In the genomic region with DNA sequence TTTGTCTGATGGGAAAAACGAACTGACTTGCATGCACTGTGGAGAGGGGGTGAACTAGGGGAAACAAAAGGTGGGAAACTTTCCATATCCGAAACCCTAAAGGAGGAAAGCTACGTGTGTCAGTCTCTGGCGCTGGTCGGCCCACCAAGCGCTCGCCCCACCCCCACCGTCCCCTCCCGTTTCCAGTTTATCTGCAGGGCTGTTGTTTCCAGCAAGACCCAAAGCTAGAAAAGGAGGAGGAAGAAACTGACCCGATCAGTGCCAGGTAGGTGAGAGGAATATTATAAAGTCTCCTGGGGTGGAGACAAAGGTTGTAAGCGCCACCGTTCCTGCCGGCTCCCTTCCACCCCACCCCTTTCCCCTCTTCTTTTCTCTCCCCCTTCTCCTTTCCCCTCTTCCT, we compare ENCODE assay signal across 8 cellular contexts. TPM values are rescaled to one million over a fixed set of nuclear protein-coding genes. Genes with fewer than 3 reads are reported as not detected.
DNase-seq lines count a peak whose midpoint lies in the region; ATAC-seq and TF ChIP-seq lines count a peak whose summit lies in the region.

No MANE protein-coding gene starts in this region.

- CTCF ChIA-PET in activated naive CD4-positive, alpha-beta T cell treated with anti-CD3 and anti-CD28 coated beads for 36 hours (lab: Charles Lee): no interaction called here

- POLR2A ChIA-PET in activated naive CD8-positive, alpha-beta T cell treated with anti-CD3 and anti-CD28 coated beads, Interleukin-2, amount 10 ng/mL, durations not matched to agents 7 days and 5 days (lab: Charles Lee): no interaction called here

- no peak for TF ChIP-seq CTCF in hepatocyte (IDR thresholded peaks at IDR 0.05; ENCODE audit: poor library complexity)

- peak overlapping the region; percentile 54 for H3K4me3 ChIP-seq in hepatocyte
- H3K4me3 ChIP-seq in skeletal muscle cell (ENCODE audit: low read depth, low read length): peak overlapping the region; percentile 78

- no peak overlapping the region for H3K27ac Mint-ChIP-seq in activated naive CD4-positive, alpha-beta T cell treated with anti-CD3 and anti-CD28 coated beads for 36 hours
- peak overlapping the region; percentile 73 for H3K27ac Mint-ChIP-seq in activated naive CD8-positive, alpha-beta T cell treated with anti-CD3 and anti-CD28 coated beads, Interleukin-2, amount 10 ng/mL, durations not matched to agents 7 days and 5 days

- H3K4me1 ChIP-seq in hepatocyte (ENCODE audit: insufficient read depth): no peaks in the 10 kb centered on the region

- peak overlapping the region; percentile 97 for H3K27ac ChIP-seq in hepatocyte

- no peak for ATAC-seq in activated naive CD8-positive, alpha-beta T cell treated with anti-CD3 and anti-CD28 coated beads, Interleukin-2, amount 10 ng/mL, durations not matched to agents 7 days and 5 days (ENCODE audit: low read depth)
- no peak for ATAC-seq in HG02763 (IDR thresholded peaks at IDR 0.05; ENCODE audit: unreplicated experiment)

- no peaks in the 10 kb centered on the region for H3K9me2 ChIP-seq in hepatocyte (replicated peaks; ENCODE audit: insufficient read depth)

- no peaks in the 10 kb centered on the region for H3K36me3 ChIP-seq in hepatocyte (replicated peaks; ENCODE audit: insufficient read depth, low read depth)

- H3K4me1 Mint-ChIP-seq in activated naive CD4-positive, alpha-beta T cell treated with anti-CD3 and anti-CD28 coated beads for 36 hours (ENCODE audit: low read depth): peaks cover 7% of the 10 kb centered on the region
- peaks cover 6% of the 10 kb centered on the region for H3K4me1 Mint-ChIP-seq in activated naive CD8-positive, alpha-beta T cell treated with anti-CD3 and anti-CD28 coated beads, Interleukin-2, amount 10 ng/mL, durations not matched to agents 7 days and 5 days

- no peaks in the 10 kb centered on the region for H3K27me3 Mint-ChIP-seq in activated naive CD4-positive, alpha-beta T cell treated with anti-CD3 and anti-CD28 coated beads for 36 hours (ENCODE audit: low read depth)
- H3K27me3 Mint-ChIP-seq in activated naive CD8-positive, alpha-beta T cell treated with anti-CD3 and anti-CD28 coated beads, Interleukin-2, amount 10 ng/mL, durations not matched to agents 7 days and 5 days: peaks cover 5% of the 10 kb centered on the region

- peak overlapping the region; percentile 81 for H3K4me3 Mint-ChIP-seq in activated naive CD4-positive, alpha-beta T cell treated with anti-CD3 and anti-CD28 coated beads for 36 hours
- peak overlapping the region; percentile 84 for H3K4me3 Mint-ChIP-seq in activated naive CD8-positive, alpha-beta T cell treated with anti-CD3 and anti-CD28 coated beads, Interleukin-2, amount 10 ng/mL, durations not matched to agents 7 days and 5 days

- H3K9me3 ChIP-seq in hepatocyte (ENCODE audit: low read depth): no peaks in the 10 kb centered on the region

- 37% methylated on average over 11 of the region's 13 CpGs for WGBS in hepatocyte (ENCODE audit: low lambda C conversion rate, missing lambda C conversion rate)

- H2AFZ ChIP-seq in hepatocyte: peak overlapping the region; percentile 27

- peak; percentile 12 for DNase-seq in activated naive CD4-positive, alpha-beta T cell treated with anti-CD3 and anti-CD28 coated beads for 36 hours
- no peak for DNase-seq in activated naive CD4-positive, alpha-beta T cell treated with anti-CD3 and anti-CD28 coated beads, Interleukin-2, amount 50 U/mL, for 16 hours
- no peak for DNase-seq in activated naive CD8-positive, alpha-beta T cell treated with anti-CD3 and anti-CD28 coated beads, Interleukin-2, amount 10 ng/mL, durations not matched to agents 7 days and 5 days
- DNase-seq in hepatocyte (ENCODE audit: low spot score) (peak; percentile 43), skeletal muscle cell (ENCODE audit: low read depth) (no peak), glomerular visceral epithelial cell (ENCODE audit: extremely low spot score) (no peak), Kasumi-1 (lab: John Stamatoyannopoulos, UW) (no peak)

- H3K4me2 ChIP-seq in hepatocyte: peak overlapping the region; percentile 77

- no peaks in the 10 kb centered on the region for H4K20me1 ChIP-seq in hepatocyte (ENCODE audit: insufficient read depth, poor library complexity, severe bottlenecking)

- H3K36me3 Mint-ChIP-seq in activated naive CD4-positive, alpha-beta T cell treated with anti-CD3 and anti-CD28 coated beads for 36 hours (ENCODE audit: low read depth): peaks cover 2% of the 10 kb centered on the region
- no peaks in the 10 kb centered on the region for H3K36me3 Mint-ChIP-seq in activated naive CD8-positive, alpha-beta T cell treated with anti-CD3 and anti-CD28 coated beads, Interleukin-2, amount 10 ng/mL, durations not matched to agents 7 days and 5 days

- intact Hi-C loops in activated naive CD4-positive, alpha-beta T cell treated with anti-CD3 and anti-CD28 coated beads for 36 hours (cut with micrococcal nuclease): loop anchor here (5.0 kb wide), 1 partner anchor 105 kb away; no protein-coding TSS in a partner anchor

- no peaks in the 10 kb centered on the region for H3K27me3 ChIP-seq in hepatocyte

- H3K79me2 ChIP-seq in hepatocyte: peaks cover 26% of the 10 kb centered on the region

- no peaks in the 10 kb centered on the region for H3K9me3 Mint-ChIP-seq in activated naive CD4-positive, alpha-beta T cell treated with anti-CD3 and anti-CD28 coated beads for 36 hours
- no peaks in the 10 kb centered on the region for H3K9me3 Mint-ChIP-seq in activated naive CD8-positive, alpha-beta T cell treated with anti-CD3 and anti-CD28 coated beads, Interleukin-2, amount 10 ng/mL, durations not matched to agents 7 days and 5 days

RNA-seq across cellular contexts. Expression of a gene that starts 0.6 kb away (rescaled TPM):
- 1 to 10 TPM; 3.2 to 3.5 TPM for total RNA-seq in activated naive CD4-positive, alpha-beta T cell treated with anti-CD3 and anti-CD28 coated beads for 36 hours
- 1 to 10 TPM; 1.5 to 1.8 TPM for total RNA-seq in activated naive CD8-positive, alpha-beta T cell treated with anti-CD3 and anti-CD28 coated beads, Interleukin-2, amount 10 ng/mL, durations not matched to agents 7 days and 5 days
- 212 and 239 TPM in 2 replicates for total RNA-seq in hepatocyte
- polyA plus RNA-seq in hepatocyte: 257 and 305 TPM in 2 replicates

RNA-seq across cellular contexts. Expression of a gene that starts 19.4 kb away (rescaled TPM):
- 10 to 100 TPM; 40.4 to 46.5 TPM for total RNA-seq in activated naive CD4-positive, alpha-beta T cell treated with anti-CD3 and anti-CD28 coated beads for 36 hours
- 10 to 100 TPM; 15.1 to 15.8 TPM for total RNA-seq in activated naive CD8-positive, alpha-beta T cell treated with anti-CD3 and anti-CD28 coated beads, Interleukin-2, amount 10 ng/mL, durations not matched to agents 7 days and 5 days
- total RNA-seq in hepatocyte: 267 and 271 TPM in 2 replicates
- 506 and 616 TPM in 2 replicates for polyA plus RNA-seq in hepatocyte

RNA-seq across cellular contexts. Expression of a gene that starts 26.9 kb away (rescaled TPM):
- not detected for total RNA-seq in activated naive CD4-positive, alpha-beta T cell treated with anti-CD3 and anti-CD28 coated beads for 36 hours
- not detected for total RNA-seq in activated naive CD8-positive, alpha-beta T cell treated with anti-CD3 and anti-CD28 coated beads, Interleukin-2, amount 10 ng/mL, durations not matched to agents 7 days and 5 days
- total RNA-seq in hepatocyte: 14.7 and 16.0 TPM in 2 replicates
- 6.6 and 6.9 TPM in 2 replicates for polyA plus RNA-seq in hepatocyte

RNA-seq across cellular contexts. Expression of a gene that starts 46.1 kb away (rescaled TPM):
- 10 to 100 TPM; 16.0 to 18.9 TPM for total RNA-seq in activated naive CD4-positive, alpha-beta T cell treated with anti-CD3 and anti-CD28 coated beads for 36 hours
- total RNA-seq in activated naive CD8-positive, alpha-beta T cell treated with anti-CD3 and anti-CD28 coated beads, Interleukin-2, amount 10 ng/mL, durations not matched to agents 7 days and 5 days: 10 to 100 TPM; 15.7 to 16.8 TPM
- 28.1 and 37.7 TPM in 2 replicates for total RNA-seq in hepatocyte
- 39.1 and 45.4 TPM in 2 replicates for polyA plus RNA-seq in hepatocyte

Comparison
In these comparisons a context has a peak if more than half of its experiments do, and no peak if none do; other contexts are left out.
1. DNase-seq: peak in activated naive CD4-positive, alpha-beta T cell treated with anti-CD3 and anti-CD28 coated beads for 36 hours (single experiment) and hepatocyte (single experiment); none in activated naive CD4-positive, alpha-beta T cell treated with anti-CD3 and anti-CD28 coated beads, Interleukin-2, amount 50 U/mL, for 16 hours (single experiment), activated naive CD8-positive, alpha-beta T cell treated with anti-CD3 and anti-CD28 coated beads, Interleukin-2, amount 10 ng/mL, durations not matched to agents 7 days and 5 days (single experiment), skeletal muscle cell (single experiment), glomerular visceral epithelial cell (single experiment) and Kasumi-1 (0 of 2).
2. RNA of a gene that starts 0.6 kb away (total RNA-seq): 212 to 239 TPM in hepatocyte; 3.2 to 3.5 TPM in activated naive CD4-positive, alpha-beta T cell treated with anti-CD3 and anti-CD28 coated beads for 36 hours and 1.5 to 1.8 TPM in activated naive CD8-positive, alpha-beta T cell treated with anti-CD3 and anti-CD28 coated beads, Interleukin-2, amount 10 ng/mL, durations not matched to agents 7 days and 5 days; every median in the first group is over 10 times any median in the second.
3. RNA of a gene that starts 26.9 kb away (total RNA-seq): 14.7 to 16.0 TPM in hepatocyte; not detected in activated naive CD4-positive, alpha-beta T cell treated with anti-CD3 and anti-CD28 coated beads for 36 hours and not detected in activated naive CD8-positive, alpha-beta T cell treated with anti-CD3 and anti-CD28 coated beads, Interleukin-2, amount 10 ng/mL, durations not matched to agents 7 days and 5 days; every median in the first group is over 10 times any median in the second.